ENCODE assay signal across 8 cellular contexts in the genomic region with DNA sequence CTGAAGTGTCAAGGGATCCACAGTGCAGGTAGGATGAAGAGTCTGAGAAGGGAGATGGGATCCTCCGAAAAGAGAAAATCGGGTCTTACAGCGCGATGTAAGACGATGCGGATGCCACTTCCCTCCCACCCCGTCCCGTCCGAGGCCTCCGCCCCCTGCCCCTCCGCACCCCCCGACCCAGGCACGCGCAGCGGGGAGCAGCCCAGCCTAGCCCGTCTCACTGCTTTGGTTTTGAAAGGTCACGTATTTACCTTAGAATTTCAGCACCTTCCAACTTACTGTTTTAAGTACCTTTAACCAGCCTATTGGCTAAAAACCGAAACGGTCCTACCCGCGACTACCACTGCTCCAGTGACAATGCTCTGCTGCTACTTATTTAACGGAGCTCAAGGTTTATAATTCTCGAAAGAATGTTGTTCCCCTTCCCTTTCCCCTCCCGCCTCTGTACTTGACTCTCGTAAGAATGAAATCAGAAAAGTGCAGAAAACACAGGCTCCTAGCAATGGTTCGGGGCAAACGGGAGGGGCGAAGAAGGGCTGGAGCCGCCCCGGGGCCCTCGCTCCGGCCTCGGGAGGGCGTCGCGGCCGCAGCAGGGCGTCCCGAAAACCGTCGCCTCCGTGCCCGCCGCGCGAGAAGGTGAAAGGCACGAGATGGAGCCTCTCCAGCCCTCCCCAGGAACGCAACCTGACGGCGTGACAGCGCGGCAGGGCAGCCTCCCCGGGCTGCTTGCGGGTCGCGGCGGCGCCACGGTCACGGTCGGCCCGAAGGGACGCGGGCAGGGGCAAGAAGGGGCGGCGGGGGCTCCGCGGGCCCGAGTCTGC. TPM values are rescaled to one million over a fixed set of nuclear protein-coding genes. Genes with fewer than 3 reads are reported as not detected.
DNase-seq lines count a peak whose midpoint lies in the region; ATAC-seq and TF ChIP-seq lines count a peak whose summit lies in the region.

No MANE protein-coding gene starts in this region.

- peak overlapping the region; percentile 93 for H3K4me3 ChIP-seq in effector memory CD4-positive, alpha-beta T cell (ENCODE audit: insufficient read depth, low read depth, low read length, poor library complexity, severe bottlenecking)

- TF ChIP-seq CTCF in HFFc6 (IDR thresholded peaks at IDR 0.05), result no peak; the same call in 1 of the 2 replicates

- H3K4me1 Mint-ChIP-seq in HFFc6 (ENCODE audit: low read depth) (peaks cover 19% of the 10 kb centered on the region), memory B cell (peaks cover 16% of the 10 kb centered on the region)
- peaks cover 16% of the 10 kb centered on the region for H3K4me1 Mint-ChIP-seq in stimulated activated effector memory CD8-positive, alpha-beta T cell treated with anti-CD3 and anti-CD28 coated beads, Interleukin-12 subunit alpha, Interleukin-12 subunit beta, amount 100 ng/mL, for 72 hours

- no peaks in the 10 kb centered on the region for H3K9me3 ChIP-seq in effector memory CD4-positive, alpha-beta T cell (ENCODE audit: control insufficient read depth, low read length)

- peaks cover 4% of the 10 kb centered on the region for H3K27me3 Mint-ChIP-seq in HFFc6 (ENCODE audit: insufficient read depth)
- no peaks in the 10 kb centered on the region for H3K27me3 Mint-ChIP-seq in memory B cell

- H3K9me3 Mint-ChIP-seq in HFFc6 (no peaks in the 10 kb centered on the region), memory B cell (no peaks in the 10 kb centered on the region)
- no peaks in the 10 kb centered on the region for H3K9me3 Mint-ChIP-seq in stimulated activated effector memory CD8-positive, alpha-beta T cell treated with anti-CD3 and anti-CD28 coated beads, Interleukin-12 subunit alpha, Interleukin-12 subunit beta, amount 100 ng/mL, for 72 hours

- H3K36me3 ChIP-seq in effector memory CD4-positive, alpha-beta T cell (ENCODE audit: control insufficient read depth, insufficient read depth, low read length), result no peaks in the 10 kb centered on the region

- H3K36me3 Mint-ChIP-seq in HFFc6 (ENCODE audit: low read depth) (no peaks in the 10 kb centered on the region), memory B cell (no peaks in the 10 kb centered on the region)
- H3K36me3 Mint-ChIP-seq in stimulated activated effector memory CD8-positive, alpha-beta T cell treated with anti-CD3 and anti-CD28 coated beads, Interleukin-12 subunit alpha, Interleukin-12 subunit beta, amount 100 ng/mL, for 72 hours, result no peaks in the 10 kb centered on the region

- H3K27ac Mint-ChIP-seq in HFFc6 (peak overlapping the region; percentile 77), memory B cell (peak overlapping the region; percentile 86)
- peak overlapping the region; percentile 69 for H3K27ac Mint-ChIP-seq in stimulated activated effector memory CD8-positive, alpha-beta T cell treated with anti-CD3 and anti-CD28 coated beads, Interleukin-12 subunit alpha, Interleukin-12 subunit beta, amount 100 ng/mL, for 72 hours

- peaks cover 10% of the 10 kb centered on the region for H3K4me1 ChIP-seq in effector memory CD4-positive, alpha-beta T cell (ENCODE audit: control insufficient read depth, insufficient read depth, low read length, poor library complexity, severe bottlenecking)

- no peaks in the 10 kb centered on the region for H3K27me3 ChIP-seq in effector memory CD4-positive, alpha-beta T cell (replicated peaks; ENCODE audit: control insufficient read depth, insufficient read depth, low read length, poor library complexity, severe bottlenecking)

- H3K4me3 Mint-ChIP-seq in HFFc6 (peak overlapping the region; percentile 97), memory B cell (peak overlapping the region; percentile 88)
- H3K4me3 Mint-ChIP-seq in stimulated activated effector memory CD8-positive, alpha-beta T cell treated with anti-CD3 and anti-CD28 coated beads, Interleukin-12 subunit alpha, Interleukin-12 subunit beta, amount 100 ng/mL, for 72 hours, result peak overlapping the region; percentile 80

- DNase-seq in HFFc6 (peak; percentile 23), NCI-H1092 (lab: John Stamatoyannopoulos, UW) (peak; percentile 3), memory B cell (ENCODE audit: low spot score in 2 of 2) (no peak), GOT3 (lab: John Stamatoyannopoulos, UW) (no peak)
- DNase-seq in activated CD4-positive, alpha-beta T cell treated with anti-CD3 and anti-CD28 coated beads, Interleukin-2, amount 50 U/mL, for 48 hours, result peak; percentile 41 to 49
- peak; percentile 2 to 18 (median 16) for DNase-seq in effector memory CD4-positive, alpha-beta T cell
- no peak for DNase-seq in stimulated activated effector memory CD8-positive, alpha-beta T cell treated with anti-CD3 and anti-CD28 coated beads, Interleukin-12 subunit alpha, Interleukin-12 subunit beta, amount 100 ng/mL, for 72 hours (ENCODE audit: low spot score in 2 of 2)

- ATAC-seq in GM18502 (IDR thresholded peaks at IDR 0.05; ENCODE audit: poor library complexity, unreplicated experiment) (peak; percentile 25), memory B cell (ENCODE audit: low read depth) (peak; percentile 19)
- peak; percentile 35 for ATAC-seq in stimulated activated effector memory CD8-positive, alpha-beta T cell treated with anti-CD3 and anti-CD28 coated beads, Interleukin-12 subunit alpha, Interleukin-12 subunit beta, amount 100 ng/mL, for 72 hours

- H3K27ac ChIP-seq in effector memory CD4-positive, alpha-beta T cell (ENCODE audit: insufficient read depth, low read length, poor library complexity, severe bottlenecking), result peak overlapping the region; percentile 94

RNA-seq across cellular contexts. Expression of a gene that starts 0.7 kb away (rescaled TPM):
- total RNA-seq in HFFc6 (2021; fragmentation: NEBNext Ultra II Directional; extraction: Animal tissue kit (Norgen Biotek cat#: 25700)), result 10 to 100 TPM; 22.9 to 30.3 (median 24.5) TPM

RNA-seq across cellular contexts. Expression of a gene that starts 12.4 kb away (rescaled TPM):
- 1 to 10 TPM in 5 of 6 experiments, under 1 TPM in 1; 0.91 to 2.2 (median 1.2) TPM for total RNA-seq in HFFc6 (2021; fragmentation: NEBNext Ultra II Directional; extraction: Animal tissue kit (Norgen Biotek cat#: 25700))

Comparison
In these comparisons a context has a peak if more than half of its experiments do, and no peak if none do; other contexts are left out.
1. DNase-seq: peak in HFFc6 (single experiment), NCI-H1092 (single experiment), activated CD4-positive, alpha-beta T cell treated with anti-CD3 and anti-CD28 coated beads, Interleukin-2, amount 50 U/mL, for 48 hours (2 of 2) and effector memory CD4-positive, alpha-beta T cell (3 of 3); none in memory B cell (0 of 2), stimulated activated effector memory CD8-positive, alpha-beta T cell treated with anti-CD3 and anti-CD28 coated beads, Interleukin-12 subunit alpha, Interleukin-12 subunit beta, amount 100 ng/mL, for 72 hours (0 of 2) and GOT3 (single experiment).
2. Peak in every context shown above with its lines, with median percentiles within 50 percentile points of each other: ATAC-seq, H3K27ac Mint-ChIP-seq and H3K4me3 Mint-ChIP-seq.